Comparison of ENCODE assay signal across 24 cellular contexts in genomic region chr17:44367626-44368025, GRCh38. TPM values are rescaled to one million over a fixed set of nuclear protein-coding genes. Genes with fewer than 3 reads are reported as not detected.
A peak's percentile ranks its signal among the peaks of the same experiment; 100 is the strongest.
DNase-seq lines count a peak whose midpoint lies in the region; ATAC-seq, FAIRE-seq and TF ChIP-seq lines count a peak whose summit lies in the region.
"Had no signal": no experiment of that assay in that cellular context is flagged by ENCODE, and none has a peak within 500 bp of the region (broad histone marks: within the 10 kb centered on the region; RNA-seq: fewer than 3 reads in every experiment).

No MANE protein-coding gene starts in this region.

- DNase-seq in K562 (ENCODE audit: extremely low read depth in 1 of 4, low spot score in 3 of 4) (no peak), esophagus squamous epithelium (lab: John Stamatoyannopoulos, UW) (no peak), renal cortical epithelial cell (ENCODE audit: low read depth) (peak; percentile 13), HPDE6-E6E7 (ENCODE audit: extremely low spot score) (no peak), glutamatergic neuron (no peak)
- DNase-seq: Caco-2; CD8-positive, alpha-beta T cell; KG1; MG63; NCI-H2029; NCI-H524 treated with DMSO at 0.1 percent for 48 hours; NCI-H774; PC-9; SJCRH30 had no signal

- H3K4me2 ChIP-seq in K562 (ENCODE audit: insufficient read depth, low read length): no peak overlapping the region; the same call in 1 of the 2 replicates
- H3K4me2 ChIP-seq: PC-9 had no signal

- no peak overlapping the region for H3K9ac ChIP-seq in K562 (ENCODE audit: insufficient read depth in 1 of 2, low read depth in 2 of 2, low read length in 2 of 2)

- H3K4me3 ChIP-seq in K562 (no peak overlapping the region), esophagus squamous epithelium (no peak overlapping the region)
- H3K4me3 ChIP-seq: MG63, PC-9, SJCRH30 had no signal

- H3K9me1 ChIP-seq in K562 (ENCODE audit: control insufficient read depth, insufficient read depth, low read length): no peaks in the 10 kb centered on the region

- no peak for ATAC-seq in K562
- ATAC-seq in HG03159 (IDR thresholded peaks at IDR 0.05; ENCODE audit: unreplicated experiment): no peak
- ATAC-seq: CD8-positive, alpha-beta T cell; HCT116; Right ventricle myocardium inferior had no signal

- POLR2A ChIA-PET in K562 (lab: Yijun Ruan, JAX): interaction anchor here (0.8 to 1.6 kb wide), 2 partner anchors 18 to 181 kb away, joined by 3 to 7 read pairs; partner anchors contain the start of gene TMUB2

- peak overlapping the region; percentile 12; the same call in 1 of the 2 replicates for H2AFZ ChIP-seq in K562 (ENCODE audit: low read depth, low read length)
- H2AFZ ChIP-seq: PC-9 had no signal

- CTCF ChIA-PET in K562 (lab: Yijun Ruan, JAX; ENCODE audit: low intra/inter-chr PET ratio): no interaction called here

- no peak for TF ChIP-seq CTCF in K562 (IDR thresholded peaks at IDR 0.05 in 2 of 3, conservative IDR thresholded peaks at IDR 0.05 in 1 of 3; ENCODE audit: insufficient read depth in 2 of 3, low read depth in 1 of 3, low read length in 3 of 3)
- no peak for TF ChIP-seq CTCF in esophagus squamous epithelium (IDR thresholded peaks at IDR 0.05)
- TF ChIP-seq CTCF in glutamatergic neuron (IDR thresholded peaks at IDR 0.05; ENCODE audit: partially characterized antibody, unreplicated experiment): no peak

- 13% methylated on average over 3 of the region's 3 CpGs for WGBS in K562 (ENCODE audit: insufficient coverage, low coverage, missing lambda C conversion rate)
- WGBS in esophagus squamous epithelium, 2 donors: 48 to 55% methylated on average over 3 of the region's 3 CpGs

- peaks cover 14% of the 10 kb centered on the region for H3K27me3 Mint-ChIP-seq in glutamatergic neuron (ENCODE audit: unreplicated experiment)

- in situ Hi-C loops in K562 (cut with MboI): no loop called here

- H3K27ac ChIP-seq in K562 (ENCODE audit: extremely low read depth, low read depth, low read length) (no peak overlapping the region), esophagus squamous epithelium (peak overlapping the region in 3 of 4 donors; percentile 10 to 71 (median 53))
- H3K27ac ChIP-seq: C4-2B, PC-9, SJCRH30 had no signal

- H3K9me3 Mint-ChIP-seq in glutamatergic neuron (ENCODE audit: unreplicated experiment): peaks cover 9% of the 10 kb centered on the region
- H3K9me3 Mint-ChIP-seq: CD8-positive, alpha-beta T cell had no signal

- no peaks in the 10 kb centered on the region for H3K36me3 Mint-ChIP-seq in glutamatergic neuron (ENCODE audit: unreplicated experiment)
- H3K36me3 Mint-ChIP-seq: CD8-positive, alpha-beta T cell had no signal

- H4K20me1 ChIP-seq in K562 (replicated peaks; ENCODE audit: control insufficient read depth, insufficient read depth, low read length): no peaks in the 10 kb centered on the region

- no peak for TF ChIP-seq POLR2A in K562 (conservative IDR thresholded peaks at IDR 0.05)
- TF ChIP-seq POLR2A in esophagus squamous epithelium (IDR thresholded peaks at IDR 0.05): no peak

- no TSS peak for BruUV-seq in K562 (replicated peaks; lab: Mats Ljungman, UMichigan)

- H3K79me2 ChIP-seq in K562 (ENCODE audit: control insufficient read depth, insufficient read depth, low read length): no peaks in the 10 kb centered on the region

- no peaks in the 10 kb centered on the region; a peak in 1 of 5 replicates for H3K27me3 ChIP-seq in K562 (ENCODE audit: control insufficient read depth in 2 of 2, insufficient read depth in 2 of 2, low read length in 2 of 2)
- peaks cover 0 to 46% (median 0%) of the 10 kb centered on the region in 4 donors for H3K27me3 ChIP-seq in esophagus squamous epithelium
- H3K27me3 ChIP-seq: SJCRH30 had no signal

- no peaks in the 10 kb centered on the region for H3K4me1 Mint-ChIP-seq in glutamatergic neuron (ENCODE audit: low read depth, unreplicated experiment)

- no peak for FAIRE-seq in K562 (lab: Jason Lieb, UNC)
- FAIRE-seq: GM12892, GM19239 had no signal

- H3K36me3 ChIP-seq in K562 (ENCODE audit: control insufficient read depth, insufficient read depth, low read length): no peaks in the 10 kb centered on the region
- H3K36me3 ChIP-seq in esophagus squamous epithelium: no peaks in the 10 kb centered on the region
- H3K36me3 ChIP-seq: MG63, SJCRH30 had no signal

- H3K4me1 ChIP-seq in K562 (replicated peaks in 1 of 2; ENCODE audit: control insufficient read depth in 2 of 2, insufficient read depth in 2 of 2, low read length in 2 of 2): peaks cover 5 to 17% of the 10 kb centered on the region in 2 experiments; a peak in 4 of 5 replicates
- peaks cover 0 to 39% (median 13%) of the 10 kb centered on the region in 3 donors for H3K4me1 ChIP-seq in esophagus squamous epithelium
- H3K4me1 ChIP-seq: Caco-2 had no signal

- TF ChIP-seq EP300 in Ishikawa (IDR thresholded peaks at IDR 0.05; ENCODE audit: borderline replicate concordance): peak; percentile 39; the same call in 1 of the 2 replicates
- no peak for TF ChIP-seq EP300 in K562 (IDR thresholded peaks at IDR 0.05; ENCODE audit: low read length)

- no peaks in the 10 kb centered on the region for H3K9me3 ChIP-seq in K562 (replicated peaks; ENCODE audit: control insufficient read depth, insufficient read depth, low read depth, low read length)
- no peaks in the 10 kb centered on the region for H3K9me3 ChIP-seq in esophagus squamous epithelium
- H3K9me3 ChIP-seq: Caco-2, MG63, SJCRH30 had no signal

- H3K4me3 Mint-ChIP-seq in glutamatergic neuron (ENCODE audit: unreplicated experiment): no peak overlapping the region
- H3K4me3 Mint-ChIP-seq: B cell; CD8-positive, alpha-beta T cell had no signal

- intact Hi-C loops in K562 (cut with micrococcal nuclease) (no loop called here), esophagus squamous epithelium (cut with DNase I) (no loop called here)

- H3K27ac Mint-ChIP-seq in glutamatergic neuron (ENCODE audit: unreplicated experiment): no peak overlapping the region
- H3K27ac Mint-ChIP-seq: B cell; CD8-positive, alpha-beta T cell had no signal

- TF ChIP-seq RAD21 in Ishikawa (IDR thresholded peaks at IDR 0.05; ENCODE audit: low read depth) (no peak), K562 (CRISPR knock-in tag; conservative IDR thresholded peaks at IDR 0.05 in 1 of 2, IDR thresholded peaks at IDR 0.05 in 1 of 2) (no peak)

RNA-seq across cellular contexts. Expression of gene FAM171A2, which starts 4.0 kb away (rescaled TPM):
- 2.2 and 9.3 TPM in 2 replicates for total RNA-seq in K562 (2011; cell fraction: chromatin; rRNA removed; ENCODE audit: low replicate concordance)
- 10.4 and 11.3 TPM in 2 replicates for total RNA-seq in K562 (2011; cell fraction: nucleolus; rRNA removed)
- total RNA-seq in K562 (2011; cell fraction: nucleoplasm; rRNA removed): 6.5 and 7.2 TPM in 2 replicates
- total RNA-seq in K562 (2014; rRNA removed): 7.3 and 10.2 TPM in 2 replicates
- total RNA-seq in K562 (2014; rRNA removed; fragmentation: Illumina TruSeq; extraction: Trizol): 0.44 and 0.54 TPM in 2 replicates
- total RNA-seq in K562 (2015; rRNA removed; fragmentation: Illumina TruSeq; extraction: Trizol): 1.2 and 1.4 TPM in 2 replicates
- 7.0 and 8.6 TPM in 2 replicates for total RNA-seq in K562 (2021)
- polyA plus RNA-seq in K562 (2011; rRNA removed): 2.5 and 5.2 TPM in 2 replicates
- 5.0 and 11.3 TPM in 2 replicates for polyA plus RNA-seq in K562 (2011; cell fraction: cytosol; rRNA removed)
- 7.6 and 9.3 TPM in 2 replicates for polyA plus RNA-seq in K562 (2011; cell fraction: nucleus; rRNA removed)
- 3.1 and 8.9 TPM in 2 replicates for polyA plus RNA-seq in K562 (2012)
- polyA plus RNA-seq in K562 (2014; fragmentation: Illumina TruSeq; extraction: Trizol): 1.2 and 2.4 TPM in 2 replicates
- polyA plus RNA-seq in K562 (2014; fragmentation: Nextera tagmentation; extraction: Ambion mirVana): under 1 TPM in 1 of 2 experiments, not detected in 1; 0.10 TPM
- 4.5 and 5.7 TPM in 2 replicates for polyA plus RNA-seq in K562 (2014; rRNA removed)
- 1.6 and 2.1 TPM in 2 replicates for polyA minus RNA-seq in K562 (2011; rRNA and poly(A)+ RNA removed)
- polyA minus RNA-seq in K562 (2011; cell fraction: cytosol; rRNA and poly(A)+ RNA removed): 2.9 and 4.5 TPM in 2 replicates
- polyA minus RNA-seq in K562 (2011; cell fraction: nucleus; rRNA and poly(A)+ RNA removed): 1.6 and 3.9 TPM in 2 replicates
- total RNA-seq in esophagus squamous epithelium: 10 to 100 TPM in 1 of 4 donors, 1 to 10 TPM in 2, under 1 TPM in 1; 0.35 to 17.4 (median 3.2) TPM
- 2.7 and 2.8 TPM in 2 replicates for total RNA-seq in renal cortical epithelial cell
- total RNA-seq in glutamatergic neuron (ENCODE audit: unreplicated experiment): 81.3 TPM

RNA-seq across cellular contexts. Expression of gene ITGA2B, which starts 21.8 kb away (rescaled TPM):
- 22.8 and 48.7 TPM in 2 replicates for total RNA-seq in K562 (2011; cell fraction: chromatin; rRNA removed; ENCODE audit: low replicate concordance)
- 27.3 and 34.7 TPM in 2 replicates for total RNA-seq in K562 (2011; cell fraction: nucleolus; rRNA removed)
- total RNA-seq in K562 (2011; cell fraction: nucleoplasm; rRNA removed): 19.9 and 22.4 TPM in 2 replicates
- total RNA-seq in K562 (2014; rRNA removed): 8.8 and 14.2 TPM in 2 replicates
- total RNA-seq in K562 (2014; rRNA removed; fragmentation: Illumina TruSeq; extraction: Trizol): 3.3 and 5.6 TPM in 2 replicates
- 4.8 and 5.2 TPM in 2 replicates for total RNA-seq in K562 (2015; rRNA removed; fragmentation: Illumina TruSeq; extraction: Trizol)
- total RNA-seq in K562 (2021): 25.1 and 26.4 TPM in 2 replicates
- 3.5 and 9.4 TPM in 2 replicates for polyA plus RNA-seq in K562 (2011; rRNA removed)
- polyA plus RNA-seq in K562 (2011; cell fraction: cytosol; rRNA removed): 4.3 and 5.3 TPM in 2 replicates
- polyA plus RNA-seq in K562 (2011; cell fraction: nucleus; rRNA removed): 35.4 and 49.7 TPM in 2 replicates
- polyA plus RNA-seq in K562 (2012): 16.0 and 29.7 TPM in 2 replicates
- 7.9 and 10.1 TPM in 2 replicates for polyA plus RNA-seq in K562 (2014; fragmentation: Illumina TruSeq; extraction: Trizol)
- 1 to 10 TPM; 1.1 to 1.6 TPM for polyA plus RNA-seq in K562 (2014; fragmentation: Nextera tagmentation; extraction: Ambion mirVana)
- polyA plus RNA-seq in K562 (2014; rRNA removed): 16.9 and 17.0 TPM in 2 replicates
- 1.8 and 2.6 TPM in 2 replicates for polyA minus RNA-seq in K562 (2011; rRNA and poly(A)+ RNA removed)
- 5.7 and 7.7 TPM in 2 replicates for polyA minus RNA-seq in K562 (2011; cell fraction: cytosol; rRNA and poly(A)+ RNA removed)
- polyA minus RNA-seq in K562 (2011; cell fraction: nucleus; rRNA and poly(A)+ RNA removed): 10.6 and 13.4 TPM in 2 replicates
- total RNA-seq in esophagus squamous epithelium: under 1 TPM in 3 of 4 donors, not detected in 1; 0.26 to 0.76 (median 0.70) TPM
- total RNA-seq in renal cortical epithelial cell: 0.60 TPM in 1 of 2 replicates, not detected in the other
- 7.1 TPM for total RNA-seq in glutamatergic neuron (ENCODE audit: unreplicated experiment)
- total RNA-seq: HT1080 had no signal

RNA-seq across cellular contexts. Expression of gene GRN, which starts 22.5 kb away (rescaled TPM):
- total RNA-seq in K562 (2011; cell fraction: chromatin; rRNA removed; ENCODE audit: low replicate concordance): 22.1 and 107 TPM in 2 replicates
- total RNA-seq in K562 (2011; cell fraction: nucleolus; rRNA removed): 206 and 251 TPM in 2 replicates
- 71.4 and 95.0 TPM in 2 replicates for total RNA-seq in K562 (2011; cell fraction: nucleoplasm; rRNA removed)
- total RNA-seq in K562 (2014; rRNA removed) (51.0 and 69.9 TPM in 2 replicates), K562 (2014; rRNA removed; fragmentation: Illumina TruSeq; extraction: Trizol) (9.6 and 15.6 TPM in 2 replicates), K562 (2015; rRNA removed; fragmentation: Illumina TruSeq; extraction: Trizol) (20.7 and 21.4 TPM in 2 replicates), K562 (2021) (69.9 and 75.3 TPM in 2 replicates), esophagus squamous epithelium (1,000 to 10,000 TPM in 1 of 4 donors, 100 to 1,000 TPM in 3; 428 to 1,204 (median 642) TPM), renal cortical epithelial cell (213 and 601 TPM in 2 replicates), glutamatergic neuron (ENCODE audit: unreplicated experiment) (88.7 TPM)
- polyA plus RNA-seq in K562 (2011; rRNA removed) (11.5 and 62.4 TPM in 2 replicates), K562 (2014; fragmentation: Illumina TruSeq; extraction: Trizol) (35.2 and 63.4 TPM in 2 replicates), K562 (2014; fragmentation: Nextera tagmentation; extraction: Ambion mirVana) (1 to 10 TPM; 5.4 to 5.9 TPM), K562 (2014; rRNA removed) (36.4 and 36.6 TPM in 2 replicates)
- polyA plus RNA-seq in K562 (2011; cell fraction: cytosol; rRNA removed): 34.3 and 53.6 TPM in 2 replicates
- polyA plus RNA-seq in K562 (2011; cell fraction: nucleus; rRNA removed): 101 and 122 TPM in 2 replicates
- polyA plus RNA-seq in K562 (2012): 77.5 and 193 TPM in 2 replicates
- 6.6 and 12.3 TPM in 2 replicates for polyA minus RNA-seq in K562 (2011; rRNA and poly(A)+ RNA removed)
- 47.6 and 80.7 TPM in 2 replicates for polyA minus RNA-seq in K562 (2011; cell fraction: cytosol; rRNA and poly(A)+ RNA removed)
- 31.0 and 38.4 TPM in 2 replicates for polyA minus RNA-seq in K562 (2011; cell fraction: nucleus; rRNA and poly(A)+ RNA removed)

RNA-seq across cellular contexts. Expression of gene SLC25A39, which starts 43.0 kb away (rescaled TPM):
- 112 and 348 TPM in 2 replicates for total RNA-seq in K562 (2011; cell fraction: chromatin; rRNA removed; ENCODE audit: low replicate concordance)
- total RNA-seq in K562 (2011; cell fraction: nucleolus; rRNA removed): 328 and 401 TPM in 2 replicates
- 185 and 188 TPM in 2 replicates for total RNA-seq in K562 (2011; cell fraction: nucleoplasm; rRNA removed)
- total RNA-seq in K562 (2014; rRNA removed) (228 and 316 TPM in 2 replicates), K562 (2014; rRNA removed; fragmentation: Illumina TruSeq; extraction: Trizol) (47.0 and 72.5 TPM in 2 replicates), K562 (2015; rRNA removed; fragmentation: Illumina TruSeq; extraction: Trizol) (139 and 140 TPM in 2 replicates), K562 (2021) (266 and 268 TPM in 2 replicates), esophagus squamous epithelium (100 to 1,000 TPM in 2 of 4 donors, 10 to 100 TPM in 2; 93.2 to 148 (median 107) TPM), renal cortical epithelial cell (78.7 and 84.9 TPM in 2 replicates), glutamatergic neuron (ENCODE audit: unreplicated experiment) (104 TPM)
- polyA plus RNA-seq in K562 (2011; rRNA removed) (121 and 188 TPM in 2 replicates), K562 (2014; fragmentation: Illumina TruSeq; extraction: Trizol) (238 and 276 TPM in 2 replicates), K562 (2014; fragmentation: Nextera tagmentation; extraction: Ambion mirVana) (1 to 10 TPM; 4.8 to 6.3 TPM), K562 (2014; rRNA removed) (267 and 327 TPM in 2 replicates)
- polyA plus RNA-seq in K562 (2011; cell fraction: cytosol; rRNA removed): 232 and 388 TPM in 2 replicates
- polyA plus RNA-seq in K562 (2011; cell fraction: nucleus; rRNA removed): 426 and 555 TPM in 2 replicates
- 210 and 229 TPM in 2 replicates for polyA plus RNA-seq in K562 (2012)
- polyA minus RNA-seq in K562 (2011; rRNA and poly(A)+ RNA removed): 34.0 and 42.0 TPM in 2 replicates
- polyA minus RNA-seq in K562 (2011; cell fraction: cytosol; rRNA and poly(A)+ RNA removed): 75.4 and 108 TPM in 2 replicates
- 85.0 and 95.6 TPM in 2 replicates for polyA minus RNA-seq in K562 (2011; cell fraction: nucleus; rRNA and poly(A)+ RNA removed)

RNA-seq across cellular contexts. Expression of gene RUNDC3A, which starts 59.2 kb away (rescaled TPM):
- 0.23 TPM in 1 of 2 replicates, not detected in the other for total RNA-seq in K562 (2011; cell fraction: chromatin; rRNA removed; ENCODE audit: low replicate concordance)
- total RNA-seq in K562 (2011; cell fraction: nucleolus; rRNA removed): 0.17 TPM in 1 of 2 replicates, not detected in the other
- not detected in 2 replicates for total RNA-seq in K562 (2011; cell fraction: nucleoplasm; rRNA removed)
- total RNA-seq in K562 (2014; rRNA removed): not detected in 2 replicates
- total RNA-seq in K562 (2014; rRNA removed; fragmentation: Illumina TruSeq; extraction: Trizol): not detected in 2 replicates
- total RNA-seq in K562 (2015; rRNA removed; fragmentation: Illumina TruSeq; extraction: Trizol): not detected in 2 replicates
- total RNA-seq in K562 (2021): not detected in 2 replicates
- polyA plus RNA-seq in K562 (2011; rRNA removed): 0.05 TPM in 1 of 2 replicates, not detected in the other
- 0.07 and 0.49 TPM in 2 replicates for polyA plus RNA-seq in K562 (2011; cell fraction: cytosol; rRNA removed)
- polyA plus RNA-seq in K562 (2011; cell fraction: nucleus; rRNA removed): 0.11 and 0.24 TPM in 2 replicates
- polyA plus RNA-seq in K562 (2012): 0.10 and 0.36 TPM in 2 replicates
- polyA plus RNA-seq in K562 (2014; fragmentation: Illumina TruSeq; extraction: Trizol): not detected in 2 replicates
- not detected for polyA plus RNA-seq in K562 (2014; fragmentation: Nextera tagmentation; extraction: Ambion mirVana)
- not detected in 2 replicates for polyA plus RNA-seq in K562 (2014; rRNA removed)
- 0.32 TPM in 1 of 2 replicates, not detected in the other for polyA minus RNA-seq in K562 (2011; rRNA and poly(A)+ RNA removed)
- polyA minus RNA-seq in K562 (2011; cell fraction: cytosol; rRNA and poly(A)+ RNA removed): not detected in 2 replicates
- polyA minus RNA-seq in K562 (2011; cell fraction: nucleus; rRNA and poly(A)+ RNA removed): not detected in 2 replicates
- 1 to 10 TPM in 2 of 4 donors, under 1 TPM in 2; 0.23 to 1.1 (median 0.81) TPM for total RNA-seq in esophagus squamous epithelium
- 2.9 and 3.8 TPM in 2 replicates for total RNA-seq in renal cortical epithelial cell
- 282 TPM for total RNA-seq in glutamatergic neuron (ENCODE audit: unreplicated experiment)
- total RNA-seq: B cell, H4, PC-9 had no signal
